21 cellular contexts compared by ENCODE assay signal in the genomic region with DNA sequence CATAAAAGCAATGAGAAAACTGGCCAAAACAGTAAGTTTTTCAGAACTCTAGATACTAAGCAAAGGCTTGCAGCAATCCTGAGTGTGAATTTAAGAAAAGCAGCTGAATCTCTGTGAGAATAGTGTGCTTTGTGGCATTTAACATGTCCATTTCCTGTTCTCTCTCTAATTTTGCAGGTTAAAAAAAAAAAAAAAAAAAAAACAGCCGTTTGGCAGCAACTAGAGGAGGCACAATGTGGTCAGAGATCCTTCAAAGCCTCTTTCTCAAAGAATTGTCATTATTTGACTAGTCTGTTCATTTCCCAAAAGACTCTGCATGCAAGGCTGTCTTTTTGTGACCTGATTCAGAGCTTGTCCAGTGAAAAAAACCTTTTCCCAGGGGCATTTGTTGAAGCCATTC.
"Had no signal": no experiment of that assay in that cellular context is flagged by ENCODE, and none has a peak within 500 bp of the region (broad histone marks: within the 10 kb centered on the region; RNA-seq: fewer than 3 reads in every experiment).

No MANE protein-coding gene starts in this region.

- H3K4me3 Mint-ChIP-seq: IgD-negative memory B cell had no signal

- H3K36me3 ChIP-seq: MG63, SJSA1 had no signal

- H3K4me1 ChIP-seq: SJSA1 had no signal

- H3K27me3 Mint-ChIP-seq: IgD-negative memory B cell had no signal

- DNase-seq: KBM-7, MG63, NCI-H1092, NCI-H1105 treated with DMSO at 0.1 percent for 48 hours, NCI-H1417 treated with DMSO at 0.1 percent for 48 hours, NCI-H146, NCI-H1694 treated with DMSO at 0.1 percent for 48 hours, NCI-H1930, NCI-H2081, NCI-H2107, NCI-H2227 treated with DMSO at 0.1 percent for 48 hours, NCI-H524, NCI-H526 treated with DMSO at 0.1 percent for 48 hours, NCI-H748 treated with DMSO at 0.1 percent for 48 hours, Right ventricle myocardium superior, RPMI8226, SIG-M5 had no signal

- H3K27ac Mint-ChIP-seq: IgD-negative memory B cell had no signal

- H3K27ac ChIP-seq: HL-60, SJSA1, SK-N-MC had no signal

- H3K4me3 ChIP-seq: MG63, SJSA1, SK-N-MC had no signal

- H3K4me1 Mint-ChIP-seq: IgD-negative memory B cell had no signal

- H3K27me3 ChIP-seq: MG63, SJSA1 had no signal

- H3K9me3 ChIP-seq: MG63, SJSA1 had no signal

- H3K36me3 Mint-ChIP-seq: IgD-negative memory B cell had no signal
